ENCODE assay signal across 10 cellular contexts in genomic region chrX:41470706-41471105, GRCh38. TPM values are rescaled to one million over a fixed set of nuclear protein-coding genes. Genes with fewer than 3 reads are reported as not detected.
"Had no signal": no experiment of that assay in that cellular context is flagged by ENCODE, and none has a peak within 500 bp of the region (broad histone marks: within the 10 kb centered on the region; RNA-seq: fewer than 3 reads in every experiment).

No MANE protein-coding gene starts in this region.

- ATAC-seq: GM23338, HCT116 had no signal

- H3K9me3 Mint-ChIP-seq: HFFc6, IgD-negative memory B cell had no signal

- H3K27me3 Mint-ChIP-seq: IgD-negative memory B cell had no signal

- H3K4me3 Mint-ChIP-seq: GM23338, H9, HFFc6, IgD-negative memory B cell had no signal

- FAIRE-seq: H1, H54, HTR-8/SVneo had no signal

- H3K4me2 ChIP-seq: GM23338 had no signal

- DNase-seq: H9, HFFc6, KBM-7 had no signal

- H3K4me3 ChIP-seq: GM23338 had no signal

- H3K4me1 Mint-ChIP-seq: IgD-negative memory B cell had no signal

- H2AFZ ChIP-seq: GM23338 had no signal

- H3K36me3 Mint-ChIP-seq: IgD-negative memory B cell had no signal

- H3K27ac Mint-ChIP-seq: GM23338, H9, HFFc6, IgD-negative memory B cell had no signal

RNA-seq across cellular contexts. Expression of gene NYX, which starts 23.6 kb away (rescaled TPM):
- total RNA-seq: H1, H9, HFFc6, HT-29 had no signal
